In genomic region chr22:19798320-19798665, GRCh38 we compare ENCODE assay signal across 17 cellular contexts. TPM values are rescaled to one million over a fixed set of nuclear protein-coding genes. Genes with fewer than 3 reads are reported as not detected.
DNase-seq lines count a peak whose midpoint lies in the region; ATAC-seq, FAIRE-seq and TF ChIP-seq lines count a peak whose summit lies in the region.
"Had no signal": no experiment of that assay in that cellular context is flagged by ENCODE, and none has a peak within 500 bp of the region (broad histone marks: within the 10 kb centered on the region; RNA-seq: fewer than 3 reads in every experiment).

No MANE protein-coding gene starts in this region.

- ATAC-seq in Right ventricle myocardium superior (ENCODE audit: poor library complexity), result peak; percentile 43

- intact Hi-C loops in Right ventricle myocardium superior (cut with DNase I), result no loop called here
- intact Hi-C loops in cardiac septum (cut with DNase I), result no loop called here
- intact Hi-C loops in kidney (cut with DNase I), result no loop called here
- intact Hi-C loops in uterus (cut with DNase I; ENCODE audit: low total_unique reads), result no loop called here

- 0 out of 2 replicates have a peak overlapping the region, but pooled peaks have one; percentile 13 for H3K27ac ChIP-seq in SK-N-MC
- no peak overlapping the region for H3K27ac ChIP-seq in kidney (ENCODE audit: low read depth in 2 of 2, low read length in 2 of 2)
- peak overlapping the region; percentile 62 to 81 for H3K27ac ChIP-seq in uterus
- H3K27ac ChIP-seq: BLaER1 treated with 17β-estradiol and CSF1 and Interleukin-3, amounts not matched to agents 10 nM and 100 nM had no signal

- H3K4me1 ChIP-seq in kidney (ENCODE audit: control insufficient read depth in 1 of 2, insufficient read depth in 1 of 2, low read depth in 1 of 2, low read length in 2 of 2) (no peaks in the 10 kb centered on the region), uterus (peaks cover 0 to 5% of the 10 kb centered on the region in 2 donors)
- H3K4me1 ChIP-seq: BLaER1 treated with 17β-estradiol and CSF1 and Interleukin-3, amounts not matched to agents 10 nM and 100 nM; HAP-1 had no signal

- no peaks in the 10 kb centered on the region for H3K27me3 ChIP-seq in uterus
- H3K27me3 ChIP-seq: BLaER1 treated with 17β-estradiol and CSF1 and Interleukin-3, amounts not matched to agents 10 nM and 100 nM had no signal

- H3K9ac ChIP-seq in SK-N-MC (ENCODE audit: insufficient read length) (no peak overlapping the region), kidney (ENCODE audit: low read length in 2 of 2) (no peak overlapping the region)
- H3K9ac ChIP-seq: BLaER1 treated with 17β-estradiol and CSF1 and Interleukin-3, amounts not matched to agents 10 nM and 100 nM had no signal

- FAIRE-seq in kidney (lab: Jason Lieb, UNC), result no peak
- FAIRE-seq: GM19239, H1, HTR-8/SVneo had no signal

- no peak for TF ChIP-seq CTCF in kidney (IDR thresholded peaks at IDR 0.05; ENCODE audit: borderline replicate concordance, extremely low read depth, insufficient read depth)
- TF ChIP-seq CTCF in uterus (IDR thresholded peaks at IDR 0.05), result no peak

- H3K36me3 ChIP-seq in SK-N-MC (ENCODE audit: insufficient read depth, low read length) (no peaks in the 10 kb centered on the region), kidney (ENCODE audit: control insufficient read depth in 1 of 2, insufficient read depth in 2 of 2, low read length in 2 of 2) (no peaks in the 10 kb centered on the region), uterus (no peaks in the 10 kb centered on the region)
- H3K36me3 ChIP-seq: HAP-1 had no signal

- TF ChIP-seq POLR2A in uterus (IDR thresholded peaks at IDR 0.05), result no peak

- H3K9me3 ChIP-seq in SK-N-MC (ENCODE audit: low read depth, low read length) (no peaks in the 10 kb centered on the region), kidney (ENCODE audit: control insufficient read depth in 1 of 2, low read length in 2 of 2) (no peaks in the 10 kb centered on the region), uterus (no peaks in the 10 kb centered on the region)

- DNase-seq in Right ventricle myocardium superior (peak; percentile 42), cardiac septum (ENCODE audit: low spot score) (no peak), SK-N-MC (ENCODE audit: low read depth, low spot score) (no peak), kidney (peak; percentile 46), uterus (no peak), NOMO-1 treated with dmso at 0.1 percent for 144 hours (lab: John Stamatoyannopoulos, UW; ENCODE audit: unreplicated experiment) (no peak)
- DNase-seq in activated effector memory CD4-positive, alpha-beta T cell treated with Interleukin-2 at 50 U/mL for 16 hours, result no peak
- DNase-seq: 8988T; AML-193; CD4-positive, CD25-positive, alpha-beta regulatory T cell; DMS53; GF-D8 had no signal

- H3K4me3 ChIP-seq in SK-N-MC (no peak overlapping the region), kidney (ENCODE audit: low read length in 2 of 2) (no peak overlapping the region), uterus (no peak overlapping the region)
- H3K4me3 ChIP-seq: BLaER1 treated with 17β-estradiol and CSF1 and Interleukin-3, amounts not matched to agents 10 nM and 100 nM; HAP-1 had no signal

RNA-seq across cellular contexts. Expression of gene TBX1, which starts 37.7 kb away (rescaled TPM):
- total RNA-seq in Right ventricle myocardium superior, result 3.2 TPM
- total RNA-seq in cardiac septum, result 0.48 TPM
- 5.5 TPM for total RNA-seq in kidney
- polyA plus RNA-seq in kidney (ENCODE audit: insufficient read depth, low read depth, low replicate concordance), result 0.45 TPM
- 10 to 100 TPM in 2 of 4 donors, 1 to 10 TPM in 2; 1.0 to 23.2 (median 5.8) TPM for total RNA-seq in uterus
- total RNA-seq: CD4-positive, CD25-positive, alpha-beta regulatory T cell had no signal
- polyA plus RNA-seq: CD4-positive, CD25-positive, alpha-beta regulatory T cell; H1 had no signal

RNA-seq across cellular contexts. Expression of gene GNB1L, which starts 56.4 kb away (rescaled TPM):
- total RNA-seq in Right ventricle myocardium superior (2.5 TPM), cardiac septum (2.0 TPM), kidney (4.4 TPM), uterus (10 to 100 TPM in 1 of 4 donors, 1 to 10 TPM in 2, under 1 TPM in 1; 0.59 to 12.2 (median 3.1) TPM)
- polyA plus RNA-seq in kidney (ENCODE audit: insufficient read depth, low read depth, low replicate concordance), result 4.0 TPM

RNA-seq across cellular contexts. Expression of gene RTL10, which starts 56.4 kb away (rescaled TPM):
- total RNA-seq in Right ventricle myocardium superior, result 6.2 TPM
- 6.3 TPM for total RNA-seq in cardiac septum
- 16.7 TPM for total RNA-seq in kidney
- 8.8 TPM for polyA plus RNA-seq in kidney (ENCODE audit: insufficient read depth, low read depth, low replicate concordance)
- 10 to 100 TPM in 3 of 4 donors, 1 to 10 TPM in 1; 6.8 to 24.3 (median 17.7) TPM for total RNA-seq in uterus

Comparison
In these comparisons a context has a peak if more than half of its experiments do, and no peak if none do; other contexts are left out.
1. DNase-seq: peak in Right ventricle myocardium superior (single experiment) and kidney (single experiment); none in cardiac septum (single experiment), SK-N-MC (single experiment), uterus (0 of 2), NOMO-1 treated with dmso at 0.1 percent for 144 hours (single experiment) and activated effector memory CD4-positive, alpha-beta T cell treated with Interleukin-2 at 50 U/mL for 16 hours (single experiment).
2. H3K27ac ChIP-seq: peak in SK-N-MC (single experiment) and uterus (2 of 2); none in kidney (0 of 2).